Comparison of ENCODE assay signal across 24 cellular contexts in the genomic region with DNA sequence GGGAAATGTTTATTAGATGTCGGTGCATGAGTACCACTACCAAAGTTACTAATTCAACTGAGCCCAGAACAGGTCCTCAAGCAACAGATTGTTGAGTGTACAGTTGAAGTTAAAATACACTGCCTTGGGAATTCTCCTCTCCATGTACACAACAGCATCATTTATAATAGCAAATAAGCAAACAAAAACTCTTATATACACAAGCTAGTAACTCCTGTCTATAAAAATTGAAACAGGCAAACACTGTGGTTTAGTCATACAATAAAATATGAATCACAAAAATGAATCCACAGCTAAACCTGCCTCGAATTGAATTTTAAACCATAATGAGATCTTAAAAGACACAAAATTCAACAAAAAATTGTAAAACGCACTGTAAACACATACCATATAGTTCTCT.
"Had no signal": no experiment of that assay in that cellular context is flagged by ENCODE, and none has a peak within 500 bp of the region (broad histone marks: within the 10 kb centered on the region; RNA-seq: fewer than 3 reads in every experiment).

No MANE protein-coding gene starts in this region.

- H3K27me3 ChIP-seq: neural progenitor cell, ovary, right lobe of liver, sigmoid colon, stomach, thyroid gland, tibial nerve, upper lobe of left lung, uterus had no signal

- DNase-seq: natural killer cell; occipital lobe; ovary; posterior cingulate gyrus; psoas muscle; right cardiac atrium; right lobe of liver; sigmoid colon; small intestine; stimulated activated CD4-positive, alpha-beta T cell treated with anti-CD3 and anti-CD28 coated beads, Interleukin-15, amount 100 ng/mL, for 24 hours; stimulated activated CD4-positive, alpha-beta T cell treated with anti-CD3 and anti-CD28 coated beads, Interleukin-2, amount 100 ng/mL, for 24 hours; stimulated activated CD4-positive, alpha-beta T cell treated with anti-CD3 and anti-CD28 coated beads, Interleukin-2, amount 100 ng/mL, for 48 hours; stimulated activated CD4-positive, alpha-beta T cell treated with anti-CD3 and anti-CD28 coated beads, Interleukin-4, amount 100 ng/mL, for 24 hours; stimulated activated naive B cell treated with anti-CD40 and anti-IgM and Interleukin-4, amounts not matched to agents 10 μg/mL and 1 μg/mL and 100 μg/mL, for 72 hours; stimulated activated naive CD4-positive, alpha-beta T cell treated with Interleukin-2 at 50 U/mL for 16 hours; stomach; thyroid gland; upper lobe of left lung; uterus had no signal

- H3K9me3 ChIP-seq: ovary, psoas muscle, right lobe of liver, sigmoid colon, thoracic aorta, thyroid gland, upper lobe of left lung, uterus had no signal

- H3K4me3 ChIP-seq: neural progenitor cell, ovary, psoas muscle, right lobe of liver, sigmoid colon, stomach, thoracic aorta, thyroid gland, tibial nerve, upper lobe of left lung, uterus had no signal

- H3K4me1 ChIP-seq: neural progenitor cell, psoas muscle, right lobe of liver, sigmoid colon, stomach, thyroid gland, tibial nerve, upper lobe of left lung, uterus had no signal

- H3K27ac ChIP-seq: neural progenitor cell, ovary, parathyroid adenoma, psoas muscle, right lobe of liver, sigmoid colon, stomach, thoracic aorta, thyroid gland, tibial nerve, upper lobe of left lung, uterus had no signal

- H3K36me3 ChIP-seq: neural progenitor cell, ovary, right lobe of liver, sigmoid colon, stomach, thoracic aorta, thyroid gland, tibial nerve, upper lobe of left lung, uterus had no signal

- FAIRE-seq: small intestine had no signal

- H3K4me2 ChIP-seq: neural progenitor cell had no signal

- ATAC-seq: natural killer cell; psoas muscle; right cardiac atrium; right lobe of liver; stimulated activated effector memory CD8-positive, alpha-beta T cell treated with anti-CD3 and anti-CD28 coated beads, Interleukin-12 subunit alpha, Interleukin-12 subunit beta, amount 100 ng/mL, for 72 hours; stimulated activated naive B cell treated with anti-CD40 and anti-IgM and Interleukin-4, amounts not matched to agents 10 μg/mL and 1 μg/mL and 100 μg/mL, for 72 hours had no signal
